In genomic region chr5:81590498-81591384, GRCh38 we compare ENCODE assay signal across 17 cellular contexts.
DNase-seq lines count a peak whose midpoint lies in the region; ATAC-seq and TF ChIP-seq lines count a peak whose summit lies in the region.
"Had no signal": no experiment of that assay in that cellular context is flagged by ENCODE, and none has a peak within 500 bp of the region (broad histone marks: within the 10 kb centered on the region; RNA-seq: fewer than 3 reads in every experiment).

No MANE protein-coding gene starts in this region.

- H3K4me1 Mint-ChIP-seq in stimulated activated naive B cell treated with anti-CD40 and anti-IgM and Interleukin-4, amounts not matched to agents 10 μg/mL and 1 μg/mL and 100 μg/mL, for 72 hours = peaks cover 13 to 32% of the 10 kb centered on the region in 2 donors

- H3K36me3 ChIP-seq in heart left ventricle = no peaks in the 10 kb centered on the region
- H3K36me3 ChIP-seq in OCI-LY1 (ENCODE audit: insufficient read depth, low read length) = no peaks in the 10 kb centered on the region
- H3K36me3 ChIP-seq in iPS-20b (ENCODE audit: insufficient read depth, low read depth, low read length) = no peaks in the 10 kb centered on the region
- H3K36me3 ChIP-seq in transverse colon = no peaks in the 10 kb centered on the region
- H3K36me3 ChIP-seq: spleen, upper lobe of right lung had no signal

- H3K79me2 ChIP-seq in OCI-LY1 (ENCODE audit: insufficient read depth, low read length) = peaks cover 2% of the 10 kb centered on the region; the same call in 1 of the 2 replicates

- H4K20me1 ChIP-seq in OCI-LY1 (ENCODE audit: insufficient read depth, low read length) = no peaks in the 10 kb centered on the region

- 0 out of 2 replicates have a peak, but pooled peaks cover 3% of the 10 kb centered on the region for H3F3A ChIP-seq in OCI-LY1 (ENCODE audit: insufficient read depth, low read length)

- H3K4me3 Mint-ChIP-seq in stimulated activated naive B cell treated with anti-CD40 and anti-IgM and Interleukin-4, amounts not matched to agents 10 μg/mL and 1 μg/mL and 100 μg/mL, for 72 hours = no peak overlapping the region
- H3K4me3 Mint-ChIP-seq: activated T-cell treated with anti-CD3 and anti-CD28 coated beads, Interleukin-2, amount 50 U/mL, for 24 hours had no signal

- H3K27ac Mint-ChIP-seq in stimulated activated naive B cell treated with anti-CD40 and anti-IgM and Interleukin-4, amounts not matched to agents 10 μg/mL and 1 μg/mL and 100 μg/mL, for 72 hours = peak overlapping the region; percentile 51
- H3K27ac Mint-ChIP-seq: activated T-cell treated with anti-CD3 and anti-CD28 coated beads, Interleukin-2, amount 50 U/mL, for 24 hours; CD8-positive, alpha-beta memory T cell had no signal

- H3K4me3 ChIP-seq in heart left ventricle = no peak overlapping the region
- no peak overlapping the region for H3K4me3 ChIP-seq in OCI-LY1 (ENCODE audit: low read depth, low read length, poor library complexity, severe bottlenecking)
- 0 out of 2 replicates have a peak overlapping the region, but pooled peaks have one; percentile 3 for H3K4me3 ChIP-seq in iPS-20b (ENCODE audit: low read length)
- H3K4me3 ChIP-seq in transverse colon = no peak overlapping the region
- H3K4me3 ChIP-seq: spleen, upper lobe of right lung had no signal

- no peaks in the 10 kb centered on the region for H3K9me2 ChIP-seq in OCI-LY1 (ENCODE audit: low read depth, low read length)

- ATAC-seq in heart left ventricle (peak; percentile 64 to 82 (median 72)), HG02981 (IDR thresholded peaks at IDR 0.05; ENCODE audit: unreplicated experiment) (no peak)
- ATAC-seq in stimulated activated naive B cell treated with anti-CD40 and anti-IgM and Interleukin-4, amounts not matched to agents 10 μg/mL and 1 μg/mL and 100 μg/mL, for 72 hours (replicated peaks) = no peak
- ATAC-seq: upper lobe of right lung had no signal

- H3K27me3 ChIP-seq in heart left ventricle (no peaks in the 10 kb centered on the region), OCI-LY1 (ENCODE audit: insufficient read depth, low read length) (no peaks in the 10 kb centered on the region), iPS-20b (ENCODE audit: insufficient read depth, low read length) (no peaks in the 10 kb centered on the region), transverse colon (no peaks in the 10 kb centered on the region)
- H3K27me3 ChIP-seq: spleen, upper lobe of right lung had no signal

- H3K9me3 ChIP-seq in heart left ventricle (peaks cover 0 to 27% (median 3%) of the 10 kb centered on the region in 12 donors), OCI-LY1 (ENCODE audit: low read length) (no peaks in the 10 kb centered on the region), iPS-20b (ENCODE audit: insufficient read depth, low read depth, low read length) (peaks cover 15% of the 10 kb centered on the region; the same call in 1 of the 2 replicates), transverse colon (peaks cover 4 to 5% of the 10 kb centered on the region in 2 donors)

- TF ChIP-seq CTCF in heart left ventricle (IDR thresholded peaks at IDR 0.05) (no peak), OCI-LY1 (IDR thresholded peaks at IDR 0.05; ENCODE audit: low read length) (no peak), transverse colon (IDR thresholded peaks at IDR 0.05) (no peak)

- peaks cover 13 to 16% of the 10 kb centered on the region in 2 donors for H3K9me3 Mint-ChIP-seq in stimulated activated naive B cell treated with anti-CD40 and anti-IgM and Interleukin-4, amounts not matched to agents 10 μg/mL and 1 μg/mL and 100 μg/mL, for 72 hours

- intact Hi-C loops in heart left ventricle (cut with DNase I) (no loop called here), cardiac septum (cut with DNase I) (no loop called here), transverse colon (cut with DNase I; ENCODE audit: low total_unique reads) (no loop called here)

- no peaks in the 10 kb centered on the region for H3K27me3 Mint-ChIP-seq in stimulated activated naive B cell treated with anti-CD40 and anti-IgM and Interleukin-4, amounts not matched to agents 10 μg/mL and 1 μg/mL and 100 μg/mL, for 72 hours
- H3K27me3 Mint-ChIP-seq: activated T-cell treated with anti-CD3 and anti-CD28 coated beads, Interleukin-2, amount 50 U/mL, for 24 hours; CD8-positive, alpha-beta memory T cell had no signal

- H3K4me1 ChIP-seq in heart left ventricle (peaks cover 0 to 18% (median 0%) of the 10 kb centered on the region in 12 donors), OCI-LY1 (ENCODE audit: insufficient read depth, low read length, severe bottlenecking) (peaks cover 23% of the 10 kb centered on the region), iPS-20b (ENCODE audit: insufficient read depth, low read length) (peaks cover 15% of the 10 kb centered on the region; the same call in 1 of the 2 replicates), transverse colon (no peaks in the 10 kb centered on the region)
- H3K4me1 ChIP-seq: spleen, upper lobe of right lung had no signal

- DNase-seq in heart left ventricle (no peak), cardiac septum (ENCODE audit: low spot score) (no peak), transverse colon (no peak)
- no peak for DNase-seq in stimulated activated naive B cell treated with anti-CD40 and anti-IgM and Interleukin-4, amounts not matched to agents 10 μg/mL and 1 μg/mL and 100 μg/mL, for 72 hours
- DNase-seq in activated T-cell treated with anti-CD3 and anti-CD28 coated beads, Interleukin-2, amount 50 U/mL, for 48 hours = no peak
- DNase-seq: ACHN; activated T-cell treated with anti-CD3 and anti-CD28 coated beads, Interleukin-2, amount 50 U/mL, for 24 hours; CD8-positive, alpha-beta memory T cell; foreskin melanocyte; mesendoderm; NCI-H2227 treated with DMSO at 0.1 percent for 48 hours; spleen; stimulated activated naive CD4-positive, alpha-beta T cell; upper lobe of right lung had no signal

- peaks cover 27 to 37% of the 10 kb centered on the region in 2 donors for H3K36me3 Mint-ChIP-seq in stimulated activated naive B cell treated with anti-CD40 and anti-IgM and Interleukin-4, amounts not matched to agents 10 μg/mL and 1 μg/mL and 100 μg/mL, for 72 hours

- peak overlapping the region in 3 of 12 donors; percentile 25 to 41 (median 40) for H3K27ac ChIP-seq in heart left ventricle
- peak overlapping the region; percentile 24 for H3K27ac ChIP-seq in OCI-LY1 (ENCODE audit: low read depth, low read length, poor library complexity, severe bottlenecking)
- H3K27ac ChIP-seq in iPS-20b (ENCODE audit: low read length) = peak overlapping the region; percentile 25
- no peak overlapping the region for H3K27ac ChIP-seq in transverse colon
- H3K27ac ChIP-seq: spleen, upper lobe of right lung had no signal

- 57 to 69% (median 62%) methylated on average over 6 of the region's 6 CpGs for WGBS in heart left ventricle, 4 donors
- 89 to 90% methylated on average over 4 to 6 of the region's 6 CpGs for WGBS in transverse colon (ENCODE audit: low coverage in 1 of 2), 2 donors

- H3K9ac ChIP-seq in OCI-LY1 (ENCODE audit: low read length) (no peak overlapping the region), iPS-20b (ENCODE audit: low read depth, low read length) (peak overlapping the region; percentile 14; the same call in 1 of the 2 replicates)

- H3K4me2 ChIP-seq in OCI-LY1 (ENCODE audit: low read length) = no peak overlapping the region

- in situ Hi-C loops in transverse colon (cut with MboI; ENCODE audit: low pct_ligation_motif_present in 1 of 4, low pct_unique_long_range_greater_than_20kb in 1 of 4, low sequenced_read_pairs in 3 of 4) = no loop called here

- no peak overlapping the region for H2AFZ ChIP-seq in OCI-LY1 (ENCODE audit: low read length)

- TF ChIP-seq EP300 in transverse colon (IDR thresholded peaks at IDR 0.05; ENCODE audit: low read depth) = no peak

- TF ChIP-seq POLR2A in heart left ventricle (IDR thresholded peaks at IDR 0.05) (no peak), transverse colon (IDR thresholded peaks at IDR 0.05) (no peak)

Comparison
In these comparisons a context has a peak if more than half of its experiments do, and no peak if none do; other contexts are left out.
1. ATAC-seq: peak in heart left ventricle (4 of 4); none in stimulated activated naive B cell treated with anti-CD40 and anti-IgM and Interleukin-4, amounts not matched to agents 10 μg/mL and 1 μg/mL and 100 μg/mL, for 72 hours (0 of 2) and HG02981 (single experiment).
2. H3K27ac ChIP-seq: peak in OCI-LY1 (single experiment) and iPS-20b (single experiment); none in transverse colon (0 of 4).